Comparison of ENCODE assay signal across 15 cellular contexts in genomic region chr9:124014355-124015026, GRCh38. TPM values are rescaled to one million over a fixed set of nuclear protein-coding genes. Genes with fewer than 3 reads are reported as not detected.
DNase-seq lines count a peak whose midpoint lies in the region; ATAC-seq and TF ChIP-seq lines count a peak whose summit lies in the region.
"Had no signal": no experiment of that assay in that cellular context is flagged by ENCODE, and none has a peak within 500 bp of the region (broad histone marks: within the 10 kb centered on the region; RNA-seq: fewer than 3 reads in every experiment).

No MANE protein-coding gene starts in this region.

- no peak for TF ChIP-seq CTCF in activated CD8-positive, alpha-beta T cell treated with anti-CD3 and anti-CD28 coated beads for 36 hours (IDR thresholded peaks at IDR 0.05)
- TF ChIP-seq CTCF in NB4 (IDR thresholded peaks at IDR 0.05; ENCODE audit: low read depth, low read length): no peak
- no peak for TF ChIP-seq CTCF in spleen (IDR thresholded peaks at IDR 0.05 in 8 of 11, conservative IDR thresholded peaks at IDR 0.05 in 3 of 11)

- no peak for ATAC-seq in activated CD8-positive, alpha-beta T cell treated with anti-CD3 and anti-CD28 coated beads, Interleukin-2, amount 10 ng/mL, durations not matched to agents 7 days and 5 days
- ATAC-seq in activated CD8-positive, alpha-beta T cell treated with anti-CD3 and anti-CD28 coated beads for 36 hours: no peak
- no peak for ATAC-seq in memory B cell (ENCODE audit: low read depth)

- H3K27me3 Mint-ChIP-seq in activated CD8-positive, alpha-beta T cell treated with anti-CD3 and anti-CD28 coated beads, Interleukin-2, amount 10 ng/mL, durations not matched to agents 7 days and 5 days (ENCODE audit: low read depth): peaks cover 67% of the 10 kb centered on the region
- H3K27me3 Mint-ChIP-seq in activated CD8-positive, alpha-beta T cell treated with anti-CD3 and anti-CD28 coated beads for 36 hours: peaks cover 66% of the 10 kb centered on the region
- peaks cover 26% of the 10 kb centered on the region for H3K27me3 Mint-ChIP-seq in memory B cell

- peaks cover 26 to 96% (median 72%) of the 10 kb centered on the region in 6 donors for H3K4me1 ChIP-seq in spleen

- H3K27ac ChIP-seq in spleen: no peak overlapping the region
- H3K27ac ChIP-seq: RWPE1 had no signal

- no peaks in the 10 kb centered on the region for H3K36me3 ChIP-seq in spleen

- H3K36me3 Mint-ChIP-seq in activated CD8-positive, alpha-beta T cell treated with anti-CD3 and anti-CD28 coated beads, Interleukin-2, amount 10 ng/mL, durations not matched to agents 7 days and 5 days (ENCODE audit: low read depth): peaks cover 16% of the 10 kb centered on the region
- peaks cover 2% of the 10 kb centered on the region for H3K36me3 Mint-ChIP-seq in activated CD8-positive, alpha-beta T cell treated with anti-CD3 and anti-CD28 coated beads for 36 hours (ENCODE audit: low read depth)
- H3K36me3 Mint-ChIP-seq in memory B cell: peaks cover 3% of the 10 kb centered on the region

- no peak overlapping the region for H3K27ac Mint-ChIP-seq in activated CD8-positive, alpha-beta T cell treated with anti-CD3 and anti-CD28 coated beads, Interleukin-2, amount 10 ng/mL, durations not matched to agents 7 days and 5 days
- H3K27ac Mint-ChIP-seq in activated CD8-positive, alpha-beta T cell treated with anti-CD3 and anti-CD28 coated beads for 36 hours: no peak overlapping the region
- peak overlapping the region; percentile 19 for H3K27ac Mint-ChIP-seq in memory B cell

- TF ChIP-seq POLR2A in NB4 (IDR thresholded peaks at IDR 0.05; ENCODE audit: extremely low read depth, insufficient read length) (no peak), spleen (IDR thresholded peaks at IDR 0.05) (no peak)

- intact Hi-C loops in activated CD8-positive, alpha-beta T cell treated with anti-CD3 and anti-CD28 coated beads for 36 hours (cut with micrococcal nuclease): no loop called here
- intact Hi-C loops in spleen (cut with DNase I; ENCODE audit: low total_unique reads): no loop called here

- H3K4me3 ChIP-seq in NB4 (ENCODE audit: low read depth, low read length) (no peak overlapping the region), spleen (no peak overlapping the region)

- CTCF ChIA-PET in activated CD8-positive, alpha-beta T cell treated with anti-CD3 and anti-CD28 coated beads, Interleukin-2, amount 10 ng/mL, durations not matched to agents 7 days and 5 days (lab: Charles Lee): interaction anchor here (0.6 kb wide), 1 partner anchor 780 kb away, joined by 3 read pairs; no protein-coding TSS in a partner anchor
- CTCF ChIA-PET in activated CD8-positive, alpha-beta T cell treated with anti-CD3 and anti-CD28 coated beads for 36 hours (lab: Charles Lee): no interaction called here

- POLR2A ChIA-PET in activated CD8-positive, alpha-beta T cell treated with anti-CD3 and anti-CD28 coated beads, Interleukin-2, amount 10 ng/mL, durations not matched to agents 7 days and 5 days (lab: Charles Lee): no interaction called here
- POLR2A ChIA-PET in activated CD8-positive, alpha-beta T cell treated with anti-CD3 and anti-CD28 coated beads for 36 hours (lab: Charles Lee): interaction anchor here (0.6 kb wide), 1 partner anchor 1090 kb away, joined by 4 read pairs; no protein-coding TSS in a partner anchor

- peaks cover 29 to 100% (median 100%) of the 10 kb centered on the region in 7 donors for H3K27me3 ChIP-seq in spleen (replicated peaks in 1 of 7)

- H3K4me3 Mint-ChIP-seq in activated CD8-positive, alpha-beta T cell treated with anti-CD3 and anti-CD28 coated beads, Interleukin-2, amount 10 ng/mL, durations not matched to agents 7 days and 5 days: peak overlapping the region; percentile 4
- no peak overlapping the region for H3K4me3 Mint-ChIP-seq in activated CD8-positive, alpha-beta T cell treated with anti-CD3 and anti-CD28 coated beads for 36 hours
- no peak overlapping the region for H3K4me3 Mint-ChIP-seq in memory B cell

- no peak for DNase-seq in activated CD8-positive, alpha-beta T cell treated with anti-CD3 and anti-CD28 coated beads, Interleukin-2, amount 10 ng/mL, durations not matched to agents 7 days and 5 days
- DNase-seq in activated CD8-positive, alpha-beta T cell treated with anti-CD3 and anti-CD28 coated beads for 36 hours: no peak
- peak; percentile 3 for DNase-seq in NB4 (ENCODE audit: low read depth)
- DNase-seq in memory B cell (ENCODE audit: low spot score in 2 of 2): no peak
- peak; percentile 0 for DNase-seq in spleen
- no peak for DNase-seq in activated CD4-positive, CD25-positive, alpha-beta regulatory T cell (lab: John Stamatoyannopoulos, UW)
- DNase-seq in T-helper 9 cell: no peak
- DNase-seq in HK-2 (ENCODE audit: unreplicated experiment): no peak
- DNase-seq: KBM-7; NCI-H1105; NCI-H1694 treated with DMSO at 0.1 percent for 48 hours; NCI-H69; NK-92 treated with Interleukin-12 subunit alpha and Interleukin-12 subunit beta, amount 100 ng/mL, for 24 hours; OCI-M1 had no signal

- 7 to 31% (median 19%) methylated on average over 8 of the region's 8 CpGs for WGBS in spleen, 5 donors

- H3K9me3 ChIP-seq in spleen: peaks cover 0 to 4% (median 0%) of the 10 kb centered on the region in 8 donors

- peaks cover 17% of the 10 kb centered on the region for H3K4me1 Mint-ChIP-seq in activated CD8-positive, alpha-beta T cell treated with anti-CD3 and anti-CD28 coated beads, Interleukin-2, amount 10 ng/mL, durations not matched to agents 7 days and 5 days (ENCODE audit: low read depth)
- peaks cover 34% of the 10 kb centered on the region for H3K4me1 Mint-ChIP-seq in activated CD8-positive, alpha-beta T cell treated with anti-CD3 and anti-CD28 coated beads for 36 hours (ENCODE audit: low read depth)
- H3K4me1 Mint-ChIP-seq in memory B cell: peaks cover 23% of the 10 kb centered on the region

- H3K9me3 Mint-ChIP-seq in activated CD8-positive, alpha-beta T cell treated with anti-CD3 and anti-CD28 coated beads, Interleukin-2, amount 10 ng/mL, durations not matched to agents 7 days and 5 days (ENCODE audit: insufficient read depth): no peaks in the 10 kb centered on the region
- no peaks in the 10 kb centered on the region for H3K9me3 Mint-ChIP-seq in activated CD8-positive, alpha-beta T cell treated with anti-CD3 and anti-CD28 coated beads for 36 hours
- no peaks in the 10 kb centered on the region for H3K9me3 Mint-ChIP-seq in memory B cell

RNA-seq across cellular contexts. Expression of gene LHX2, which starts 2.9 kb away (rescaled TPM):
- not detected for total RNA-seq in activated CD8-positive, alpha-beta T cell treated with anti-CD3 and anti-CD28 coated beads, Interleukin-2, amount 10 ng/mL, durations not matched to agents 7 days and 5 days
- total RNA-seq in activated CD8-positive, alpha-beta T cell treated with anti-CD3 and anti-CD28 coated beads for 36 hours: not detected
- under 1 TPM in 2 of 7 donors, not detected in 5; 0.27 to 0.28 TPM for total RNA-seq in spleen
- polyA plus RNA-seq in spleen: under 1 TPM; 0.20 to 0.35 (median 0.30) TPM

Comparison
In these comparisons a context has a peak if more than half of its experiments do, and no peak if none do; other contexts are left out.
1. DNase-seq: peak in NB4 (single experiment) and spleen (single experiment); none in activated CD8-positive, alpha-beta T cell treated with anti-CD3 and anti-CD28 coated beads, Interleukin-2, amount 10 ng/mL, durations not matched to agents 7 days and 5 days (single experiment), activated CD8-positive, alpha-beta T cell treated with anti-CD3 and anti-CD28 coated beads for 36 hours (single experiment), memory B cell (0 of 2), activated CD4-positive, CD25-positive, alpha-beta regulatory T cell (0 of 4), T-helper 9 cell (single experiment) and HK-2 (single experiment).